Comparison of ENCODE assay signal across 9 cellular contexts in the genomic region with DNA sequence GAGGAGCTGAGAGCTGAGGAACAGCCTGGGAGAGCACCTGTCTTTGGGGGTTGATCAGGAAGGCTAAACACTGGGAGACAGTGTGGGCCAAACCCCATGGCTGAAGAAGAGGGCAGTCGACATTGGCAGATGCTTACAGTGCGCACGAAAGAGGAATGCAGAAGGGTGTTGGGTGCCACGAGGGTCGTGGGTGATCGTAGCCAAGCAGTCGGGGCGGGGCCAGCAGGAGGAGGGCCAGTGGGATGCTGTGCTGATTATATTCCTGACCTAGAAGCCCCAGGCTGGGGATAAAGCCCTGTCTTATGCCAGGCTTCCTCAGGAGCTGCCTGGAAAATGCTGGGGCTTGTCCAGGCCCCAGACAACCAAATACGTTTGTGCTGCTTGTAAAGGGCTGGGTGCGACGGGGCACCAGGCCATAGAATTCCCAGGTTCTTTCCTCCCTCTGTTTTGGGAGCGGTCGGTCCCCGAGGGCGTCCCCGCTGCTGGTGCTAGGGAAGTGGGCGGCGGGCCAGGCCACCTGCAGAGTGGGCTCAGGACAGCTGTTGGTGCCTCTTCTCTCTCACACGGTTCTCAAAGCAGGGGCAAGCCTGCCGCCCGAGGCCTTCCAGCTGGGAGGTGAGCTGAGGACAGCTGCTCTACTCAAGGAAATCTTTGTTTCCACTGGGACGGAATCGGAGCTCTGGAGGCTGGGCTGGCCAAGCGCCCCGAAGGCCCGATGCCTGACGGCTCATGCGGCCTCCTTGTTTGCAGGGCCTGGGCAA. TPM values are rescaled to one million over a fixed set of nuclear protein-coding genes. Genes with fewer than 3 reads are reported as not detected.
A peak's percentile ranks its signal among the peaks of the same experiment; 100 is the strongest.
DNase-seq lines count a peak whose midpoint lies in the region; ATAC-seq and TF ChIP-seq lines count a peak whose summit lies in the region.
"Had no signal": no experiment of that assay in that cellular context is flagged by ENCODE, and none has a peak within 500 bp of the region (broad histone marks: within the 10 kb centered on the region; RNA-seq: fewer than 3 reads in every experiment).

No MANE protein-coding gene starts in this region.

- DNase-seq in COR-L47 (lab: John Stamatoyannopoulos, UW) (peak; percentile 92), NCI-H446 treated with DMSO at 0.1 percent for 48 hours (lab: John Stamatoyannopoulos, UW) (peak; percentile 64), foreskin melanocyte (peak; percentile 82), ovary (peak; percentile 54 to 80 (median 63)), T-helper 9 cell (no peak), T-helper 2 cell (no peak)
- DNase-seq: activated naive CD8-positive, alpha-beta T cell treated with anti-CD3 and anti-CD28 coated beads for 36 hours had no signal

- intact Hi-C loops in ovary (cut with DNase I) = no loop called here

- peaks cover 8% of the 10 kb centered on the region for H3K4me1 ChIP-seq in ovary (ENCODE audit: insufficient read depth)

- no peak for TF ChIP-seq POLR2A in ovary (IDR thresholded peaks at IDR 0.05)

- H3K4me3 ChIP-seq in ovary = no peak overlapping the region

- peak overlapping the region in 1 of 2 donors; percentile 63 for H3K27ac ChIP-seq in ovary

- H3K9me3 ChIP-seq in ovary = no peaks in the 10 kb centered on the region

- TF ChIP-seq CTCF in ovary (IDR thresholded peaks at IDR 0.05) = no peak

- no peaks in the 10 kb centered on the region for H3K36me3 ChIP-seq in ovary

- ATAC-seq in GM19351 (IDR thresholded peaks at IDR 0.05; ENCODE audit: unreplicated experiment) (no peak), GM19324 (IDR thresholded peaks at IDR 0.05; ENCODE audit: low FRiP score, unreplicated experiment) (no peak)

- TF ChIP-seq EP300 in ovary (IDR thresholded peaks at IDR 0.05) = no peak

- 16 to 29% (median 17%) methylated on average over 27 to 28 of the region's 28 CpGs for WGBS in ovary, 3 donors

- no peaks in the 10 kb centered on the region for H3K27me3 ChIP-seq in ovary

RNA-seq across cellular contexts. Expression of a gene that starts 10.0 kb away (rescaled TPM):
- total RNA-seq in ovary = 10 to 100 TPM; 41.1 to 85.9 (median 53.5) TPM
- polyA plus RNA-seq in ovary = 10 to 100 TPM; 17.9 to 69.4 TPM

RNA-seq across cellular contexts. Expression of a gene that starts 24.4 kb away (rescaled TPM):
- 10 to 100 TPM; 20.4 to 48.8 (median 34.3) TPM for total RNA-seq in ovary
- 10 to 100 TPM; 18.6 to 33.8 TPM for polyA plus RNA-seq in ovary

RNA-seq across cellular contexts. Expression of a gene that starts 40.7 kb away (rescaled TPM):
- 10 to 100 TPM; 21.0 to 61.5 (median 48.2) TPM for total RNA-seq in ovary
- 10 to 100 TPM in 1 of 2 donors, 1 to 10 TPM in 1; 6.0 to 32.0 TPM for polyA plus RNA-seq in ovary

RNA-seq across cellular contexts. Expression of a gene that starts 54.2 kb away (rescaled TPM):
- total RNA-seq in ovary = 100 to 1,000 TPM; 191 to 584 (median 250) TPM
- 100 to 1,000 TPM; 214 to 251 TPM for polyA plus RNA-seq in ovary

Comparison
In these comparisons a context has a peak if more than half of its experiments do, and no peak if none do; other contexts are left out.
1. DNase-seq: peak in COR-L47 (single experiment), NCI-H446 treated with DMSO at 0.1 percent for 48 hours (single experiment), foreskin melanocyte (single experiment) and ovary (5 of 5); none in T-helper 9 cell (single experiment) and T-helper 2 cell (0 of 5).